Comparison of ENCODE assay signal across 9 cellular contexts in the genomic region with DNA sequence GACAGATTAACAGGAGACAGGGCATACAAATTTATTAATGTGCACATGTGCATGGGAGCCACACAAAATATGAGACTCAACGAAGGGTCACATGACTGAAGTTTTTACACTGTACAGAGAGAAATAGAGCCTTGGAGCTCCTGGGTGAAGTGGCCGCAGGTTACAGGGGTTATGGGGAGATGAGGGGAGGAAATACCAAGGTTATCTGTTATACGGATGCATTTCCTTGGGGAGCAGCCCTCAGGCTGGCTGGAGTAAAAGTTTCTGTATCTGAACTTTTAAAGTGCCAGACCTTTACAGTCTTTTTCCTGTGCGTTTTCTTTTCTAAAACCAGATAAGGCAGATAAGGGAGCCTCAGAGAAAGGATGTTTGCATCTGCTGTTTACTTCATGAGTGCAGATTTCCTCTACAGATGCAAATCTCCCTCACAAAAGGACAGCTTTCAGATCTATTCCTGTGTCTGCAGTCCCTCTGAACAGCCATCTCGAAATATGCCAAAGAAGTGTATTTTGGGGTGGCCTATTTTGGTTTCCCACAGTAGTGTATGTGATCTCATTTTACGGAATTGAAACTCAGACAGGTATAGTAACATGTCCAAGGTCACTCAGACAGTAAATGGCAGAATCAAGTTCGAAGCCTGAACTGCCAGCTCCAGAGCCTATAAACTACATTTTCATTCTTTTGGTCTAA.
A peak's percentile ranks its signal among the peaks of the same experiment; 100 is the strongest.
DNase-seq lines count a peak whose midpoint lies in the region; ATAC-seq and TF ChIP-seq lines count a peak whose summit lies in the region.
"Had no signal": no experiment of that assay in that cellular context is flagged by ENCODE, and none has a peak within 500 bp of the region (broad histone marks: within the 10 kb centered on the region; RNA-seq: fewer than 3 reads in every experiment).

No MANE protein-coding gene starts in this region.

- peaks cover 0 to 5% (median 1%) of the 10 kb centered on the region in 8 donors for H3K9me3 Mint-ChIP-seq in CD4-positive, alpha-beta memory T cell

- no peak overlapping the region for H3K4me3 ChIP-seq in CD4-positive, alpha-beta memory T cell (ENCODE audit: low read length in 2 of 2)

- H3K27me3 ChIP-seq in CD4-positive, alpha-beta memory T cell (ENCODE audit: insufficient read depth, low read length), result no peaks in the 10 kb centered on the region

- ATAC-seq in GM19467 (IDR thresholded peaks at IDR 0.05; ENCODE audit: unreplicated experiment) (peak; percentile 86), HG03025 (IDR thresholded peaks at IDR 0.05; ENCODE audit: low FRiP score, unreplicated experiment) (peak; percentile 89)

- H3K36me3 Mint-ChIP-seq in CD4-positive, alpha-beta memory T cell, result no peaks in the 10 kb centered on the region
- H3K36me3 Mint-ChIP-seq: brain had no signal

- H3K4me3 Mint-ChIP-seq in CD4-positive, alpha-beta memory T cell, result no peak overlapping the region
- H3K4me3 Mint-ChIP-seq: brain had no signal

- intact Hi-C loops in CD4-positive, alpha-beta memory T cell (cut with micrococcal nuclease), result no loop called here

- H3K27ac ChIP-seq in CD4-positive, alpha-beta memory T cell (ENCODE audit: low read depth, low read length), result no peak overlapping the region

- H3K4me1 ChIP-seq in CD4-positive, alpha-beta memory T cell (ENCODE audit: insufficient read depth, low read length), result no peaks in the 10 kb centered on the region

- TF ChIP-seq CTCF in GM10248 (IDR thresholded peaks at IDR 0.05; ENCODE audit: control extremely low read depth, extremely low read depth, low read depth, missing control alignments), result no peak

- peaks cover 10 to 19% of the 10 kb centered on the region in 2 donors for H3K27me3 Mint-ChIP-seq in CD4-positive, alpha-beta memory T cell

- H3K36me3 ChIP-seq in CD4-positive, alpha-beta memory T cell (ENCODE audit: insufficient read depth, low read length), result no peaks in the 10 kb centered on the region

- CTCF ChIA-PET in GM10248 (lab: Yijun Ruan, JAX), result interaction anchor here (0.8 to 2.1 kb wide), 17 partner anchors 9 to 948 kb away, joined by 3 to 8 read pairs (median 3); no protein-coding TSS in a partner anchor
- CTCF ChIA-PET in CD4-positive, alpha-beta memory T cell (lab: Charles Lee; ENCODE audit: partially characterized antibody), result interaction anchor here (1.1 kb wide), 1 partner anchor 10 kb away, joined by 3 read pairs; no protein-coding TSS in a partner anchor

- H3K27ac Mint-ChIP-seq in CD4-positive, alpha-beta memory T cell, result peak overlapping the region in 1 of 7 donors; percentile 5

- no peaks in the 10 kb centered on the region for H3K9me3 ChIP-seq in CD4-positive, alpha-beta memory T cell (ENCODE audit: control insufficient read depth in 1 of 2, low read length in 2 of 2)

- no peaks in the 10 kb centered on the region for H3K4me1 Mint-ChIP-seq in CD4-positive, alpha-beta memory T cell
- H3K4me1 Mint-ChIP-seq: brain had no signal

- peak; percentile 35 for DNase-seq in GM10248 (ENCODE audit: extremely low spot score)
- DNase-seq in RPMI8226, result peak; percentile 78
- no peak for DNase-seq in COLO668 (lab: John Stamatoyannopoulos, UW; ENCODE audit: unreplicated experiment)
- DNase-seq in dedifferentiated amniotic fluid mesenchymal stem cell (ENCODE audit: extremely low spot score), result no peak
- no peak for DNase-seq in SIG-M5 treated with dmso at 0.1 percent for 504 hours (lab: John Stamatoyannopoulos, UW; ENCODE audit: unreplicated experiment)
- DNase-seq in CD4-positive, alpha-beta memory T cell, result no peak

- POLR2A ChIA-PET in GM10248 (lab: Yijun Ruan, JAX), result no interaction called here
- POLR2A ChIA-PET in CD4-positive, alpha-beta memory T cell (lab: Charles Lee; ENCODE audit: partially characterized antibody), result no interaction called here

Comparison
In these comparisons a context has a peak if more than half of its experiments do, and no peak if none do; other contexts are left out.
1. DNase-seq: peak in GM10248 (single experiment) and RPMI8226 (single experiment); none in COLO668 (single experiment), dedifferentiated amniotic fluid mesenchymal stem cell (single experiment), SIG-M5 treated with dmso at 0.1 percent for 504 hours (single experiment) and CD4-positive, alpha-beta memory T cell (0 of 5).